In the genomic region with DNA sequence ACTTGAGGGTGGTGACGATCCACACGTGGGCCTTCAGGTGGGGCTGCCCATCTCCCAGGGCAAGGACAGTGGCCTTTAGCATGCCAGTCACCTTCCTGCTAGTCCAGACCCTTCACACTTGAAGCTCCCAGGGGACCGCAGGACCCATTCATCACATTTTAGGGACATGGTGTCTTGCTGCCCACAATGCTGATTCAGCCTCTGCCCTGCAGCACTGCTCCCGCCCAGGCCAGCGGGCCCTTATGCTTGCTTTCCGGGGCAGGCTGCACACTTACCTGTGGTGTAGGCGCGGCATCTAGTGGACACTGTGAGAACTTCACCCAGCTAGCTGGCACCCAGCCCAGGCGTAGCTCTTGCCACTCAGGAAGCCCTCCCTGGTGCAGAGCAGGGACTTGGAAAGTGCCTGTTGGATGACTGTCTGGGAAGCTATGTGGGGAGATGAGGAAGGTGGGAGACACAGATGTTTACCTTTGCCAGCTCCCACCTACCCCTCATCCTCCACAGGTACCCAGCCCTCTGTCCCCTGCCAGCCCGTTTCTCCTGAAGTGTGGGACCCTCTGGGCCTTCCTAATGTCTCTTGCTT, we compare ENCODE assay signal across 8 cellular contexts. TPM values are rescaled to one million over a fixed set of nuclear protein-coding genes. Genes with fewer than 3 reads are reported as not detected.
DNase-seq lines count a peak whose midpoint lies in the region; TF ChIP-seq lines count a peak whose summit lies in the region.

No MANE protein-coding gene starts in this region.

- intact Hi-C loops in transverse colon (cut with DNase I; ENCODE audit: low total_unique reads): loop anchor here (5.0 kb wide), 1 partner anchor 249 kb away; no protein-coding TSS in a partner anchor

- H3K79me2 ChIP-seq in GM23248 (ENCODE audit: insufficient read depth): no peaks in the 10 kb centered on the region
- H3K79me2 ChIP-seq in SK-N-SH (ENCODE audit: insufficient read depth): no peaks in the 10 kb centered on the region
- no peaks in the 10 kb centered on the region for H3K79me2 ChIP-seq in parathyroid adenoma

- no peak for TF ChIP-seq POLR2A in transverse colon (IDR thresholded peaks at IDR 0.05)

- peak; percentile 99 for TF ChIP-seq RAD21 in SK-N-SH (IDR thresholded peaks at IDR 0.05; ENCODE audit: low read length)

- no peaks in the 10 kb centered on the region for H3K9me3 ChIP-seq in GM23248 (ENCODE audit: low read depth)
- no peaks in the 10 kb centered on the region for H3K9me3 ChIP-seq in SK-N-SH
- H3K9me3 ChIP-seq in parathyroid adenoma (ENCODE audit: control insufficient read depth, low read length): no peaks in the 10 kb centered on the region
- no peaks in the 10 kb centered on the region for H3K9me3 ChIP-seq in transverse colon

- TF ChIP-seq CTCF in SK-N-SH (IDR thresholded peaks at IDR 0.05) (peak; percentile 93), parathyroid adenoma (IDR thresholded peaks at IDR 0.05) (peak; percentile 100), transverse colon (IDR thresholded peaks at IDR 0.05) (peak; percentile 97 to 99 (median 99))

- no peaks in the 10 kb centered on the region for H4K20me1 ChIP-seq in GM23248 (ENCODE audit: insufficient read depth)
- no peaks in the 10 kb centered on the region for H4K20me1 ChIP-seq in SK-N-SH (ENCODE audit: insufficient read depth)

- peaks cover 3% of the 10 kb centered on the region; the same call in 1 of the 2 replicates for H3K4me1 ChIP-seq in GM23248 (ENCODE audit: insufficient read depth)
- peaks cover 0 to 15% of the 10 kb centered on the region in 2 experiments; a peak in 1 of 4 replicates for H3K4me1 ChIP-seq in SK-N-SH (ENCODE audit: control insufficient read depth in 1 of 2, insufficient read depth in 2 of 2, low read depth in 1 of 2, low read length in 1 of 2)
- peaks cover 9% of the 10 kb centered on the region for H3K4me1 ChIP-seq in parathyroid adenoma
- H3K4me1 ChIP-seq in transverse colon: peaks cover 0 to 7% (median 0%) of the 10 kb centered on the region in 4 donors

- no peak overlapping the region for H3K9ac ChIP-seq in GM23248
- no peak overlapping the region for H3K9ac ChIP-seq in SK-N-SH
- no peak overlapping the region for H3K9ac ChIP-seq in parathyroid adenoma

- POLR2A ChIA-PET in SK-N-SH (lab: Yijun Ruan, JAX): interaction anchor here (0.9 kb wide), 1 partner anchor 270 kb away, joined by 5 read pairs; a partner anchor contains a TSS

- in situ Hi-C loops in GM23248 (cut with MboI) (loop anchor here (5.0 to 25.0 kb wide), 2 partner anchors 249 to 409 kb away; no protein-coding TSS in a partner anchor), transverse colon (cut with MboI; ENCODE audit: low pct_ligation_motif_present in 1 of 4, low pct_unique_long_range_greater_than_20kb in 1 of 4, low sequenced_read_pairs in 3 of 4) (loop anchor here in 3 of 4 donors (10.0 to 25.0 kb wide), 3 partner anchors 126 to 409 kb away; a partner anchor contains a TSS)

- DNase-seq in DMS153 treated with DMSO at 0.1 percent for 48 hours (lab: John Stamatoyannopoulos, UW; ENCODE audit: unreplicated experiment) (peak; percentile 27), GM23248 (peak; percentile 93), MV-4-11 (lab: John Stamatoyannopoulos, UW) (peak; percentile 73), SK-N-SH (peak; percentile 87), glomerular visceral epithelial cell (ENCODE audit: extremely low spot score) (peak; percentile 88), transverse colon (peak; percentile 88)
- peak; percentile 82 for DNase-seq in activated naive CD4-positive, alpha-beta T cell treated with Interleukin-2 at 50 U/mL for 16 hours

- CTCF ChIA-PET in SK-N-SH (lab: Yijun Ruan, JAX): interaction anchor here (0.6 to 11.1 kb wide), 62 partner anchors 8 to 1340 kb away, joined by 3 to 202 read pairs (median 4); a partner anchor contains a TSS

- H3K27me3 ChIP-seq in GM23248 (replicated peaks; ENCODE audit: insufficient read depth) (peaks cover 12% of the 10 kb centered on the region; the same call in 1 of the 2 replicates), SK-N-SH (ENCODE audit: insufficient read depth) (peaks cover 4% of the 10 kb centered on the region; the same call in 1 of the 2 replicates), parathyroid adenoma (ENCODE audit: control insufficient read depth, insufficient read depth, low read length) (no peaks in the 10 kb centered on the region), transverse colon (no peaks in the 10 kb centered on the region)

- no peak overlapping the region for H3K27ac ChIP-seq in GM23248
- no peak overlapping the region for H3K27ac ChIP-seq in SK-N-SH (ENCODE audit: low read depth in 2 of 2, low read length in 1 of 2)
- no peak overlapping the region for H3K27ac ChIP-seq in parathyroid adenoma
- no peak overlapping the region for H3K27ac ChIP-seq in transverse colon

- no peak for TF ChIP-seq EP300 in SK-N-SH (IDR thresholded peaks at IDR 0.05; ENCODE audit: borderline replicate concordance in 1 of 2, low read depth in 1 of 2, low read length in 1 of 2)
- TF ChIP-seq EP300 in transverse colon (IDR thresholded peaks at IDR 0.05; ENCODE audit: low read depth): no peak

- H3K4me2 ChIP-seq in GM23248 (ENCODE audit: unreplicated experiment) (no peak overlapping the region), SK-N-SH (0 out of 2 replicates have a peak overlapping the region, but pooled peaks have one; percentile 17), parathyroid adenoma (ENCODE audit: low read length) (no peak overlapping the region)

- H3K9me2 ChIP-seq in GM23248 (ENCODE audit: insufficient read depth) (no peaks in the 10 kb centered on the region), SK-N-SH (no peaks in the 10 kb centered on the region)

- H2AFZ ChIP-seq in GM23248 (no peak overlapping the region), SK-N-SH (ENCODE audit: low read depth) (no peak overlapping the region), parathyroid adenoma (no peak overlapping the region)

- H3K4me3 ChIP-seq in GM23248 (no peak overlapping the region), SK-N-SH (ENCODE audit: low read depth in 2 of 2, low read length in 1 of 2) (peak overlapping the region in 1 of 2 experiments; percentile 13; a peak in 1 of 4 replicates), parathyroid adenoma (ENCODE audit: low read depth, low read length) (no peak overlapping the region), transverse colon (no peak overlapping the region)

- WGBS in GM23248 (ENCODE audit: low coverage in 1 of 2, low lambda C conversion rate in 2 of 2, missing lambda C conversion rate in 2 of 2), 2 experiments: 16 to 21% methylated on average over 10 of the region's 10 CpGs
- WGBS in SK-N-SH (ENCODE audit: low lambda C conversion rate): 25% methylated on average over 4 of the region's 10 CpGs
- WGBS in transverse colon (ENCODE audit: low coverage in 1 of 2), 2 donors: 19% methylated on average over 10 of the region's 10 CpGs; no CpG with 5 or more reads in 1 of the 2 donors

- H3K36me3 ChIP-seq in GM23248 (ENCODE audit: low read depth) (no peaks in the 10 kb centered on the region), SK-N-SH (replicated peaks in 1 of 2; ENCODE audit: control insufficient read depth in 1 of 2, insufficient read depth in 2 of 2, low read length in 1 of 2) (no peaks in the 10 kb centered on the region), parathyroid adenoma (ENCODE audit: control insufficient read depth, insufficient read depth, low read length) (no peaks in the 10 kb centered on the region), transverse colon (no peaks in the 10 kb centered on the region)

- H3F3A ChIP-seq in GM23248 (ENCODE audit: insufficient read depth): no peaks in the 10 kb centered on the region
- no peaks in the 10 kb centered on the region for H3F3A ChIP-seq in SK-N-SH (replicated peaks; ENCODE audit: insufficient read depth)

TF ChIP-seq in SK-N-SH, 30 proteins besides CTCF, POLR2A, EP300 and RAD21:
- TF ChIP-seq RCOR1 (IDR thresholded peaks at IDR 0.05; ENCODE audit: low read length): 0 out of 2 replicates have a peak, but pooled peaks have one; percentile 37
- peak; percentile 11 for TF ChIP-seq CHD2 (IDR thresholded peaks at IDR 0.05; ENCODE audit: low read length, partially characterized antibody)
- peak; percentile 92 for TF ChIP-seq NFIC (IDR thresholded peaks at IDR 0.05; ENCODE audit: borderline replicate concordance)
- TF ChIP-seq, protein P1, sequence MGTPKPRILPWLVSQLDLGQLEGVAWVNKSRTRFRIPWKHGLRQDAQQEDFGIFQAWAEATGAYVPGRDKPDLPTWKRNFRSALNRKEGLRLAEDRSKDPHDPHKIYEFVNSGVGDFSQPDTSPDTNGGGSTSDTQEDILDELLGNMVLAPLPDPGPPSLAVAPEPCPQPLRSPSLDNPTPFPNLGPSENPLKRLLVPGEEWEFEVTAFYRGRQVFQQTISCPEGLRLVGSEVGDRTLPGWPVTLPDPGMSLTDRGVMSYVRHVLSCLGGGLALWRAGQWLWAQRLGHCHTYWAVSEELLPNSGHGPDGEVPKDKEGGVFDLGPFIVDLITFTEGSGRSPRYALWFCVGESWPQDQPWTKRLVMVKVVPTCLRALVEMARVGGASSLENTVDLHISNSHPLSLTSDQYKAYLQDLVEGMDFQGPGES (IDR thresholded peaks at IDR 0.05; ENCODE audit: low read depth, low read length): no peak
- peak; percentile 91 for TF ChIP-seq SMC3 (IDR thresholded peaks at IDR 0.05; ENCODE audit: low read depth, low read length)

RNA-seq across cellular contexts. Expression of a gene that starts 26.3 kb away (rescaled TPM):
- 22.5 and 27.5 TPM in 2 replicates for total RNA-seq in GM23248 (2014; rRNA removed; shearing (Covaris generic))
- polyA plus RNA-seq in GM23248 (2016; fragmentation: Nextera tagmentation; extraction: Ambion mirVana) (7.1 and 9.6 TPM in 2 replicates), SK-N-SH (2012; rRNA removed) (13.1 TPM in 2 replicates)
- polyA plus RNA-seq in SK-N-SH (2012; cell fraction: cytosol; rRNA removed): 8.2 and 10.3 TPM in 2 replicates
- polyA plus RNA-seq in SK-N-SH (2012; cell fraction: nucleus; rRNA removed): 46.0 and 76.5 TPM in 2 replicates
- 10 to 100 TPM; 32.2 to 60.6 (median 47.8) TPM for total RNA-seq in transverse colon

Comparison
In these comparisons a context has a peak if more than half of its experiments do, and no peak if none do; other contexts are left out.
1. DNase-seq: peak in every context shown above with its lines; median percentile 93 in GM23248; 88 in glomerular visceral epithelial cell; 88 in transverse colon; 87 in SK-N-SH; 82 in activated naive CD4-positive, alpha-beta T cell treated with Interleukin-2 at 50 U/mL for 16 hours; 73 in MV-4-11; 27 in DMS153 treated with DMSO at 0.1 percent for 48 hours.